Comparison of ENCODE assay signal across 8 cellular contexts in the genomic region with DNA sequence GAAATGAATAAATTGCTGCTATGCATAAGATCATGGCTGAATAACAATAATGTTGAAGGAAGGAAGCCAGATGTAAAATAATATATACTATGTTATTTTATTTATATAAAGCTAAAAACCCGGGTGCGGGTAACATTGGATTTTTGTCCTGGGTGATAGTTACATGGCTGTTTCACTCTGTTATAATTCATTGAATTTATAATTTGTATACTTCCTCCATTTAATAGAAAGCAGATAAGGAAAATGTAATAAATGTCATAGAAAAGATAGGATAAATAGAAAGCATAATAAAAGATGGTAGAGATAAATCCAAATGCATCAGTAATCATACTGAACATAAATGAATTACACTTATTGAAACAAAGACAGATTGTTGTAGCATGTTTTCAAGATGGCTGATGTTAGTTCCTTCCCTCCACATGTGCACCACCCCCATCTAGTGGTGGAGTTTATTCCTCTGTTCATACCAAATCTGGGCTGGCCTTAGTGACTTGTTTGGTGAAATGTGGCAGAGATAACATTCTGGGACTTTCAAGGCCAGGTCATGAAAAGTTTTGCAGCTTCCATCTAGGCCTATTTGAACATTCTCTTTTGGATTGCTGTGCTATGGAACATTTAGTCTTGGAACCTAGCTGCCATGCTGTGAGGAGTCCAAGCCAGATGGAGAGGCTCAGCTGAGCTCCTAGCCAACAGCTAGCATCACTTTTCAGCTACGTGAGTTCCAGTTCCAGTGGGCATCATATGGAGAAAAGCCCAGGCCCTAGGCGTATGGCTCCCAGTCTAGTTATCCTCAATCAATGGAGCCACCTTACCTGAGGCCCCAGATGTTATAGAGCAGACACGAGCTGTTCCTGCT. TPM values are rescaled to one million over a fixed set of nuclear protein-coding genes. Genes with fewer than 3 reads are reported as not detected.
DNase-seq lines count a peak whose midpoint lies in the region; TF ChIP-seq lines count a peak whose summit lies in the region.

No MANE protein-coding gene starts in this region.

- TF ChIP-seq RAD21 in Ishikawa (IDR thresholded peaks at IDR 0.05; ENCODE audit: low read depth): peak; percentile 67

- no peak overlapping the region for H3K27ac ChIP-seq in vagina

- H3K9me3 Mint-ChIP-seq in T-helper 1 cell treated with Interleukin-12 subunit alpha and Interleukin-12 subunit beta and Interleukin-4 antibody, amounts not matched to agents 30 μg/mL and 1 μg/mL, for 36 hours: no peaks in the 10 kb centered on the region

- no peaks in the 10 kb centered on the region for H3K36me3 Mint-ChIP-seq in T-helper 1 cell treated with Interleukin-12 subunit alpha and Interleukin-12 subunit beta and Interleukin-4 antibody, amounts not matched to agents 30 μg/mL and 1 μg/mL, for 36 hours (ENCODE audit: low read depth)

- no peaks in the 10 kb centered on the region for H3K36me3 ChIP-seq in vagina

- DNase-seq in NCI-H2081 (lab: John Stamatoyannopoulos, UW) (peak; percentile 17 to 50), NCI-H2081 treated with DMSO at 0.1 percent for 48 hours (lab: John Stamatoyannopoulos, UW) (no peak), amniotic epithelial cell (ENCODE audit: low read depth) (peak; percentile 62), inferior parietal cortex (ENCODE audit: extremely low spot score) (peak; percentile 79), vagina (ENCODE audit: extremely low spot score in 2 of 2) (no peak)
- DNase-seq in stimulated activated CD4-positive, alpha-beta T cell treated with anti-CD3 and anti-CD28 coated beads, TNF-alpha, amount 100 ng/mL, for 1 hour (ENCODE audit: low read depth in 3 of 3, low spot score in 1 of 3): peak in 2 of 3 donors; percentile 29 to 33

- H3K27me3 Mint-ChIP-seq in T-helper 1 cell treated with Interleukin-12 subunit alpha and Interleukin-12 subunit beta and Interleukin-4 antibody, amounts not matched to agents 30 μg/mL and 1 μg/mL, for 36 hours (ENCODE audit: low read depth): peaks cover 4% of the 10 kb centered on the region

- H3K4me1 ChIP-seq in vagina: no peaks in the 10 kb centered on the region

- peaks cover 5% of the 10 kb centered on the region for H3K4me1 Mint-ChIP-seq in T-helper 1 cell treated with Interleukin-12 subunit alpha and Interleukin-12 subunit beta and Interleukin-4 antibody, amounts not matched to agents 30 μg/mL and 1 μg/mL, for 36 hours (ENCODE audit: low read depth)

- TF ChIP-seq CTCF in vagina (IDR thresholded peaks at IDR 0.05): peak in 1 of 3 experiments; percentile 6

- H3K27me3 ChIP-seq in vagina: no peaks in the 10 kb centered on the region

- peak overlapping the region; percentile 36 for H3K27ac Mint-ChIP-seq in T-helper 1 cell treated with Interleukin-12 subunit alpha and Interleukin-12 subunit beta and Interleukin-4 antibody, amounts not matched to agents 30 μg/mL and 1 μg/mL, for 36 hours

- no peaks in the 10 kb centered on the region for H3K9me3 ChIP-seq in vagina

- no peak overlapping the region for H3K4me3 ChIP-seq in vagina

- intact Hi-C loops in vagina (cut with DNase I): no loop called here

- H3K4me3 Mint-ChIP-seq in T-helper 1 cell treated with Interleukin-12 subunit alpha and Interleukin-12 subunit beta and Interleukin-4 antibody, amounts not matched to agents 30 μg/mL and 1 μg/mL, for 36 hours: peak overlapping the region; percentile 34

- no peak for TF ChIP-seq POLR2A in vagina (IDR thresholded peaks at IDR 0.05)

- no peak for TF ChIP-seq EP300 in Ishikawa (IDR thresholded peaks at IDR 0.05; ENCODE audit: borderline replicate concordance)

TF ChIP-seq in Ishikawa, 13 proteins besides CTCF, POLR2A, EP300 and RAD21:
- peak; percentile 87 for TF ChIP-seq YY1 (IDR thresholded peaks at IDR 0.05; ENCODE audit: low read depth)
- TF ChIP-seq, protein P1, sequence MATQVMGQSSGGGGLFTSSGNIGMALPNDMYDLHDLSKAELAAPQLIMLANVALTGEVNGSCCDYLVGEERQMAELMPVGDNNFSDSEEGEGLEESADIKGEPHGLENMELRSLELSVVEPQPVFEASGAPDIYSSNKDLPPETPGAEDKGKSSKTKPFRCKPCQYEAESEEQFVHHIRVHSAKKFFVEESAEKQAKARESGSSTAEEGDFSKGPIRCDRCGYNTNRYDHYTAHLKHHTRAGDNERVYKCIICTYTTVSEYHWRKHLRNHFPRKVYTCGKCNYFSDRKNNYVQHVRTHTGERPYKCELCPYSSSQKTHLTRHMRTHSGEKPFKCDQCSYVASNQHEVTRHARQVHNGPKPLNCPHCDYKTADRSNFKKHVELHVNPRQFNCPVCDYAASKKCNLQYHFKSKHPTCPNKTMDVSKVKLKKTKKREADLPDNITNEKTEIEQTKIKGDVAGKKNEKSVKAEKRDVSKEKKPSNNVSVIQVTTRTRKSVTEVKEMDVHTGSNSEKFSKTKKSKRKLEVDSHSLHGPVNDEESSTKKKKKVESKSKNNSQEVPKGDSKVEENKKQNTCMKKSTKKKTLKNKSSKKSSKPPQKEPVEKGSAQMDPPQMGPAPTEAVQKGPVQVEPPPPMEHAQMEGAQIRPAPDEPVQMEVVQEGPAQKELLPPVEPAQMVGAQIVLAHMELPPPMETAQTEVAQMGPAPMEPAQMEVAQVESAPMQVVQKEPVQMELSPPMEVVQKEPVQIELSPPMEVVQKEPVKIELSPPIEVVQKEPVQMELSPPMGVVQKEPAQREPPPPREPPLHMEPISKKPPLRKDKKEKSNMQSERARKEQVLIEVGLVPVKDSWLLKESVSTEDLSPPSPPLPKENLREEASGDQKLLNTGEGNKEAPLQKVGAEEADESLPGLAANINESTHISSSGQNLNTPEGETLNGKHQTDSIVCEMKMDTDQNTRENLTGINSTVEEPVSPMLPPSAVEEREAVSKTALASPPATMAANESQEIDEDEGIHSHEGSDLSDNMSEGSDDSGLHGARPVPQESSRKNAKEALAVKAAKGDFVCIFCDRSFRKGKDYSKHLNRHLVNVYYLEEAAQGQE (IDR thresholded peaks at IDR 0.05; ENCODE audit: low read depth): no peak

RNA-seq across cellular contexts. Expression of a gene that starts 46.9 kb away (rescaled TPM):
- total RNA-seq in vagina: 19.6 TPM

Comparison
In these comparisons a context has a peak if more than half of its experiments do, and no peak if none do; other contexts are left out.
1. DNase-seq: peak in NCI-H2081 (2 of 2), amniotic epithelial cell (single experiment), inferior parietal cortex (single experiment) and stimulated activated CD4-positive, alpha-beta T cell treated with anti-CD3 and anti-CD28 coated beads, TNF-alpha, amount 100 ng/mL, for 1 hour (2 of 3); none in NCI-H2081 treated with DMSO at 0.1 percent for 48 hours (single experiment) and vagina (0 of 2).